Comparison of ENCODE assay signal across 14 cellular contexts in the genomic region with DNA sequence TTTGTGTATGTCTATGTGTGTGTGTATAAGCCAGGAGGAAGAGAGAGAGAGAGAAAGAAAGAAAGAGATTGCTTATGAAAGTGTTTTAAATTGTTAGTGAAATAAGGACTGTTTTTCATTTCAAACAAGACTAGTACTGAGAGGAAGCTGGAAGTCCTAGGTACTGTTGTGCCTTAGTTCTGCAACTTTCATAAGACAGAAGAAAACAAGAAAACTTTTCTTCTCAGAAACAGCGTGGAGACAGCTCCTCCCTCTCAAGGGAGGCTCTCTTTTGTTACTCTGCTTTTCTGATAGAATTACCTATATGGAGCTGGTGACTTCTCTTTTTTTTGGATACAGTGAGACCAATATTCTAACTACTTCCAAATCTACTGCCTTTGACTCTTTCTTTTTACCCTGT.
DNase-seq lines count a peak whose midpoint lies in the region; ATAC-seq and TF ChIP-seq lines count a peak whose summit lies in the region.
"Had no signal": no experiment of that assay in that cellular context is flagged by ENCODE, and none has a peak within 500 bp of the region (broad histone marks: within the 10 kb centered on the region; RNA-seq: fewer than 3 reads in every experiment).

No MANE protein-coding gene starts in this region.

- no peaks in the 10 kb centered on the region for H3K9me3 ChIP-seq in hepatocyte (ENCODE audit: low read depth)
- H3K9me3 ChIP-seq: gastroesophageal sphincter had no signal

- peak; percentile 43 for ATAC-seq in GM19023 (IDR thresholded peaks at IDR 0.05; ENCODE audit: unreplicated experiment)
- peak; percentile 62 for ATAC-seq in GM21737 (IDR thresholded peaks at IDR 0.05; ENCODE audit: unreplicated experiment)
- ATAC-seq in HG03159 (IDR thresholded peaks at IDR 0.05; ENCODE audit: unreplicated experiment): peak; percentile 56
- ATAC-seq: CD8-positive, alpha-beta T cell; gastroesophageal sphincter; HCT116; K562; stimulated activated effector memory CD8-positive, alpha-beta T cell treated with anti-CD3 and anti-CD28 coated beads, Interleukin-12 subunit alpha, Interleukin-12 subunit beta, amount 100 ng/mL, for 72 hours had no signal

- no peak overlapping the region for H3K27ac ChIP-seq in hepatocyte
- H3K27ac ChIP-seq: gastroesophageal sphincter had no signal

- 93% methylated on average over 1 of the region's 1 CpG for WGBS in hepatocyte (ENCODE audit: low lambda C conversion rate, missing lambda C conversion rate)

- H3K79me2 ChIP-seq in hepatocyte: no peaks in the 10 kb centered on the region

- no peaks in the 10 kb centered on the region for H3K27me3 ChIP-seq in hepatocyte
- H3K27me3 ChIP-seq: gastroesophageal sphincter had no signal

- no peak for TF ChIP-seq CTCF in hepatocyte (IDR thresholded peaks at IDR 0.05; ENCODE audit: poor library complexity)

- no peaks in the 10 kb centered on the region for H3K36me3 ChIP-seq in hepatocyte (replicated peaks; ENCODE audit: insufficient read depth, low read depth)
- H3K36me3 ChIP-seq: gastroesophageal sphincter had no signal

- no peak overlapping the region for H3K4me2 ChIP-seq in hepatocyte

- H3K4me1 ChIP-seq in hepatocyte (ENCODE audit: insufficient read depth): no peaks in the 10 kb centered on the region
- H3K4me1 ChIP-seq: gastroesophageal sphincter had no signal

- peak overlapping the region; percentile 11 for H2AFZ ChIP-seq in hepatocyte

- DNase-seq in hepatocyte (ENCODE audit: low spot score) (no peak), NCI-H2081 treated with DMSO at 0.1 percent for 48 hours (lab: John Stamatoyannopoulos, UW) (no peak), A172 (ENCODE audit: low spot score) (no peak)
- DNase-seq in stimulated activated CD8-positive, alpha-beta memory T cell treated with anti-CD3 and anti-CD28 coated beads, Interleukin-4, amount 100 ng/mL, for 48 hours: no peak
- no peak for DNase-seq in activated effector memory CD4-positive, alpha-beta T cell treated with anti-CD3 and anti-CD28 coated beads, Interleukin-2, amount 50 U/mL, for 16 hours
- DNase-seq: CD8-positive, alpha-beta T cell; NCI-H2029 had no signal

- no peak overlapping the region for H3K4me3 ChIP-seq in hepatocyte
- H3K4me3 ChIP-seq: gastroesophageal sphincter, K562 had no signal

- no peaks in the 10 kb centered on the region for H4K20me1 ChIP-seq in hepatocyte (ENCODE audit: insufficient read depth, poor library complexity, severe bottlenecking)

- H3K9me2 ChIP-seq in hepatocyte (replicated peaks; ENCODE audit: insufficient read depth): no peaks in the 10 kb centered on the region
